In the genomic region with DNA sequence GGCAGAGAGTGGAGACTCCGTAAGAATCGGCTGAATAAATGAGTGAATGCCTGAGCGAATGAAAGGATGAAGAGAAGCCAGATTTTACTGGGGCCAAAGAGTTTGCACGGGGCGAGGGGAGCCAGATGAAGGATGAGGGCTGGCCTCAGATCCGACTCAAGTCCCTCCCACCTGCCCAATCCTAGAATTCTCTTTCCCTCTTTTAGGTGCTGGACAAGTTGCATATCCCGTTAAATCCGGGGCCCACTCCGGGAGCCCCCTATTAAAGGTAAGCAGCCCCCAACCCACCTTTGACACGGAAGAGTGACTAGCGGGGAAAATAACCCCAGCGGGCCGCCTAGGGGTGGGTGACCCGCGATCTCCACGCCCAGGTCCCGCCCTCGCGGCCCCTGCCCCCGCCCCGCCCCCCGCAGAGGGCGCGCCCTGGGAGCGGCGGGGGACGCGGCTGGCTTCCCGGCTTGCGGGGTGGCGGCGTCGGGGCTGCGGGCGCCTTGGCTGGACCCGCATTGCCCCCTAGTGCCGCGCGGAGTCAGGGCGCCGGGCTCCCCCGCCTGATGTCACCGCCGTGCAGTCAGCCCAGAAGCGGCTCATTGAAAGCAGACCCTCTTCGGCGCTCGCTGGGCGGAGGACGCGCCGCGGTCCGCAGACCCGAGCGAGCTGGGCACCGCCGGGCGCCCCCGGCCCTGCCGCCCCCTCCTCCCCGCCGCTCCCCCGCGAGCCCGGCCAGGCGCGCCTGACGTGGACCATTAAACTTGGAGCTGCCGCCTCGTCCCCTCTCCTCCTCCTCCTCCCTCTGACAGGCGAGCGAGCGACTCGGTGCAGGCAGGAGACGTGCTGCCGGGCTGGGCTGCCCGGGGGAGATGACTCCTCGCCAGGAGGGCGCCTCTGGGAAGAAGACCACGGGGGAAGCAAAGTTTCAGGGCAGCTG, we compare ENCODE assay signal across 8 cellular contexts. TPM values are rescaled to one million over a fixed set of nuclear protein-coding genes. Genes with fewer than 3 reads are reported as not detected.
DNase-seq lines count a peak whose midpoint lies in the region; ATAC-seq, FAIRE-seq and TF ChIP-seq lines count a peak whose summit lies in the region.

A gene (plus strand): TSS at position 570 of the 928 bp plus-strand sequence. CDS start 424 bp downstream, outside the sequence.

- H3K4me3 ChIP-seq in GM12878: no peak within 1 kb of the TSS
- H3K4me3 ChIP-seq in iPS-18a (ENCODE audit: low read length): peak within 1 kb of the TSS; percentile 61
- H3K4me3 ChIP-seq in skeletal muscle tissue (ENCODE audit: low read length in 3 of 3): peak within 1 kb of the TSS; percentile 19 to 52 (median 33)

- peak in 4 of 5 donors; percentile 13 to 25 (median 18) for DNase-seq in T-helper 1 cell
- no peak for DNase-seq in GM12878 (ENCODE audit: low read depth, low spot score)
- no peak for DNase-seq in NCI-H2196 (lab: John Stamatoyannopoulos, UW; ENCODE audit: unreplicated experiment)

- H3K9me3 ChIP-seq in GM12878 (replicated peaks; ENCODE audit: control insufficient read depth, insufficient read depth, low read length) (no peaks in the 10 kb centered on the region), iPS-18a (ENCODE audit: control insufficient read depth, low read depth, low read length) (no peaks in the 10 kb centered on the region), skeletal muscle tissue (ENCODE audit: control insufficient read depth in 3 of 3, low read length in 3 of 3) (no peaks in the 10 kb centered on the region)

- BruUV-seq in GM12878 (replicated peaks; lab: Mats Ljungman, UMichigan): no TSS peak

- H3K4me2 ChIP-seq in GM12878 (ENCODE audit: control insufficient read depth, insufficient read depth): no peak within 1 kb of the TSS

- no peak for TF ChIP-seq EP300 in GM12878 (IDR thresholded peaks at IDR 0.05; ENCODE audit: borderline replicate concordance in 1 of 2, control insufficient read depth in 1 of 2, low read depth in 2 of 2, low read length in 2 of 2)

- peak; percentile 37 for TF ChIP-seq RAD21 in GM12878 (IDR thresholded peaks at IDR 0.05; ENCODE audit: insufficient read depth, low read depth, low read length)

- in situ Hi-C loops in GM12878 (cut with MboI): loop anchor here (10.0 kb wide), 1 partner anchor 471 kb away; no protein-coding TSS in a partner anchor

- TF ChIP-seq CTCF in GM12872 (IDR thresholded peaks at IDR 0.05; ENCODE audit: insufficient read depth, low read depth, low read length): peak; percentile 49; the same call in 1 of the 3 replicates
- TF ChIP-seq CTCF in GM12878 (IDR thresholded peaks at IDR 0.05 in 2 of 3, conservative IDR thresholded peaks at IDR 0.05 in 1 of 3; ENCODE audit: control insufficient read depth in 2 of 3, extremely low read depth in 1 of 3, insufficient read depth in 1 of 3, low read depth in 3 of 3, low read length in 3 of 3): peak; percentile 28 to 66 (median 49); a peak in 4 of 6 replicates

- peaks cover 6 to 10% of the 10 kb centered on the region in 2 experiments for H3K27me3 ChIP-seq in GM12878 (replicated peaks in 1 of 2; ENCODE audit: control insufficient read depth in 2 of 2, insufficient read depth in 2 of 2, low read length in 1 of 2)
- H3K27me3 ChIP-seq in iPS-18a (ENCODE audit: control insufficient read depth, insufficient read depth, low read length): peaks cover 51% of the 10 kb centered on the region
- H3K27me3 ChIP-seq in skeletal muscle tissue (ENCODE audit: control insufficient read depth in 3 of 3, insufficient read depth in 3 of 3, low read length in 3 of 3): peaks cover 8 to 33% (median 25%) of the 10 kb centered on the region in 3 donors

- H3K79me2 ChIP-seq in GM12878 (ENCODE audit: control insufficient read depth, insufficient read depth, low read length): no peaks in the 10 kb centered on the region

- RAD21 ChIA-PET in GM12878 (lab: Charles Lee; ENCODE audit: unreplicated experiment): interaction anchor here (0.6 kb wide), 1 partner anchor 225 kb away, joined by 4 read pairs; no protein-coding TSS in a partner anchor

- ATAC-seq in HG03342 (IDR thresholded peaks at IDR 0.05; ENCODE audit: unreplicated experiment) (peak; percentile 57), GM12878 (peak; percentile 97), GM18517 (IDR thresholded peaks at IDR 0.05; ENCODE audit: unreplicated experiment) (no peak)

- no peak for FAIRE-seq in GM12878 (lab: Jason Lieb, UNC)

- H4K20me1 ChIP-seq in GM12878 (ENCODE audit: control insufficient read depth, insufficient read depth): no peaks in the 10 kb centered on the region

- SMC1A ChIA-PET in GM12878 (lab: Charles Lee; ENCODE audit: uncharacterized antibody, unreplicated experiment): interaction anchor here (1.0 kb wide), 2 partner anchors 420 to 474 kb away, joined by 3 read pairs; no protein-coding TSS in a partner anchor

- H3K4me1 ChIP-seq in GM12878 (ENCODE audit: control insufficient read depth, insufficient read depth, low read length) (no peaks in the 10 kb centered on the region), iPS-18a (ENCODE audit: control insufficient read depth, low read depth, low read length) (no peaks in the 10 kb centered on the region), skeletal muscle tissue (ENCODE audit: control insufficient read depth in 3 of 3, insufficient read depth in 3 of 3, low read length in 3 of 3) (peaks cover 6 to 13% (median 9%) of the 10 kb centered on the region in 3 donors)

- H3K9ac ChIP-seq in GM12878 (ENCODE audit: control insufficient read depth, insufficient read depth, low read length) (no peak within 1 kb of the TSS), iPS-18a (ENCODE audit: low read length) (no peak within 1 kb of the TSS), skeletal muscle tissue (ENCODE audit: low read depth in 1 of 3, low read length in 3 of 3) (peak within 1 kb of the TSS in 1 of 3 donors; percentile 26)

- TF ChIP-seq POLR2A in GM12878 (IDR thresholded peaks at IDR 0.05; ENCODE audit: low read depth, low read length): no peak

- CTCF ChIA-PET in GM12878 (lab: Yijun Ruan, JAX): interaction anchor here (0.8 kb wide), 1 partner anchor 13 kb away, joined by 3 read pairs; no protein-coding TSS in a partner anchor

- POLR2A ChIA-PET in GM12878 (lab: Charles Lee): no interaction called here

- H3K27ac ChIP-seq in GM12878 (ENCODE audit: control insufficient read depth, insufficient read depth) (no peak within 1 kb of the TSS), iPS-18a (ENCODE audit: low read length) (no peak within 1 kb of the TSS), skeletal muscle tissue (ENCODE audit: low read depth, low read length) (no peak within 1 kb of the TSS)

- H3K36me3 ChIP-seq in GM12878 (ENCODE audit: control insufficient read depth in 2 of 2, insufficient read depth in 2 of 2, low read length in 1 of 2): no peaks in the 10 kb centered on the region
- no peaks in the 10 kb centered on the region for H3K36me3 ChIP-seq in iPS-18a (ENCODE audit: control insufficient read depth, low read depth, low read length)
- no peaks in the 10 kb centered on the region for H3K36me3 ChIP-seq in skeletal muscle tissue (ENCODE audit: control insufficient read depth in 3 of 3, insufficient read depth in 3 of 3, low read length in 3 of 3)

- no peak within 1 kb of the TSS for H2AFZ ChIP-seq in GM12878 (ENCODE audit: control insufficient read depth, low read depth, low read length)

- 7% methylated on average over 42 of the region's 81 CpGs for whole genome bisulfite sequencing in GM12878 (ENCODE audit: insufficient coverage, insufficient replicate concordance, low lambda C conversion rate, missing lambda C conversion rate)

- intact Hi-C loops in GM12878 (cut with micrococcal nuclease; ENCODE audit: unreplicated experiment): loop anchor here (1.0 to 10.0 kb wide), 3 partner anchors 399 to 581 kb away; a partner anchor contains a TSS

TF ChIP-seq in GM12878, 131 proteins besides CTCF, POLR2A, EP300 and RAD21:
- peak in 1 of 2 experiments; percentile 10; a peak in 1 of 4 replicates for TF ChIP-seq BHLHE40 (IDR thresholded peaks at IDR 0.05; ENCODE audit: borderline replicate concordance in 1 of 2, low read depth in 2 of 2, low read length in 1 of 2)
- peak; percentile 47; the same call in 1 of the 2 replicates for TF ChIP-seq SMC3 (IDR thresholded peaks at IDR 0.05; ENCODE audit: borderline replicate concordance, low read length)
- TF ChIP-seq, protein P1, sequence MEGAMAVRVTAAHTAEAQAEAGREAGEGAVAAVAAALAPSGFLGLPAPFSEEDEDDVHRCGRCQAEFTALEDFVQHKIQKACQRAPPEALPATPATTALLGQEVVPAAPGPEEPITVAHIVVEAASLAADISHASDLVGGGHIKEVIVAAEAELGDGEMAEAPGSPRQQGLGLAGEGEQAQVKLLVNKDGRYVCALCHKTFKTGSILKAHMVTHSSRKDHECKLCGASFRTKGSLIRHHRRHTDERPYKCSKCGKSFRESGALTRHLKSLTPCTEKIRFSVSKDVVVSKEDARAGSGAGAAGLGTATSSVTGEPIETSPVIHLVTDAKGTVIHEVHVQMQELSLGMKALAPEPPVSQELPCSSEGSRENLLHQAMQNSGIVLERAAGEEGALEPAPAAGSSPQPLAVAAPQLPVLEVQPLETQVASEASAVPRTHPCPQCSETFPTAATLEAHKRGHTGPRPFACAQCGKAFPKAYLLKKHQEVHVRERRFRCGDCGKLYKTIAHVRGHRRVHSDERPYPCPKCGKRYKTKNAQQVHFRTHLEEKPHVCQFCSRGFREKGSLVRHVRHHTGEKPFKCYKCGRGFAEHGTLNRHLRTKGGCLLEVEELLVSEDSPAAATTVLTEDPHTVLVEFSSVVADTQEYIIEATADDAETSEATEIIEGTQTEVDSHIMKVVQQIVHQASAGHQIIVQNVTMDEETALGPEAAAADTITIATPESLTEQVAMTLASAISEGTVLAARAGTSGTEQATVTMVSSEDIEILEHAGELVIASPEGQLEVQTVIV (IDR thresholded peaks at IDR 0.05; ENCODE audit: borderline replicate concordance, partially characterized antibody): no peak
- TF ChIP-seq ATF7 (IDR thresholded peaks at IDR 0.05; ENCODE audit: low read depth): no peak

RNA-seq across cellular contexts. Expression of the gene that starts here (rescaled TPM):
- total RNA-seq in GM12878 (2013; cell fraction: nucleolus; rRNA removed): not detected in 2 replicates
- total RNA-seq in GM12878 (2014; rRNA removed): not detected in 2 replicates
- total RNA-seq in GM12878 (2014; rRNA removed; fragmentation: Illumina TruSeq; extraction: Trizol): not detected in 2 replicates
- not detected in 2 replicates for total RNA-seq in GM12878 (2021)
- not detected for polyA plus RNA-seq in GM12878 (2011; ENCODE audit: low read depth)
- 0.04 TPM in 1 of 2 replicates, not detected in the other for polyA plus RNA-seq in GM12878 (2011; rRNA removed)
- polyA plus RNA-seq in GM12878 (2011; cell fraction: cytosol; rRNA removed): 0.03 TPM in 1 of 2 replicates, not detected in the other
- polyA plus RNA-seq in GM12878 (2011; cell fraction: nucleus; rRNA removed): not detected in 2 replicates
- polyA plus RNA-seq in GM12878 (2012): not detected in 2 replicates
- not detected in 2 replicates for polyA plus RNA-seq in GM12878 (2014; fragmentation: Illumina TruSeq; extraction: Trizol)
- polyA plus RNA-seq in GM12878 (2014; fragmentation: Nextera tagmentation; extraction: Ambion mirVana): not detected
- polyA plus RNA-seq in GM12878 (2014; rRNA removed): not detected in 2 replicates
- not detected for polyA plus RNA-seq in GM12878 (2016; fragmentation: Nextera tagmentation; extraction: Ambion mirVana)
- polyA minus RNA-seq in GM12878 (2011; rRNA and poly(A)+ RNA removed): not detected in 2 replicates
- not detected in 2 replicates for polyA minus RNA-seq in GM12878 (2011; cell fraction: cytosol; rRNA and poly(A)+ RNA removed)
- not detected in 2 replicates for polyA minus RNA-seq in GM12878 (2011; cell fraction: nucleus; rRNA and poly(A)+ RNA removed)
- total RNA-seq in skeletal muscle tissue: under 0.01 TPM

Comparison
In these comparisons a context has a peak if more than half of its experiments do, and no peak if none do; other contexts are left out.
1. Peak in ATAC-seq in GM12878; RNA of the gene not detected or under 1 TPM.
2. DNase-seq: peak in T-helper 1 cell (4 of 5); none in GM12878 (single experiment) and NCI-H2196 (single experiment).